Comparison of ENCODE assay signal across 8 cellular contexts in the genomic region with DNA sequence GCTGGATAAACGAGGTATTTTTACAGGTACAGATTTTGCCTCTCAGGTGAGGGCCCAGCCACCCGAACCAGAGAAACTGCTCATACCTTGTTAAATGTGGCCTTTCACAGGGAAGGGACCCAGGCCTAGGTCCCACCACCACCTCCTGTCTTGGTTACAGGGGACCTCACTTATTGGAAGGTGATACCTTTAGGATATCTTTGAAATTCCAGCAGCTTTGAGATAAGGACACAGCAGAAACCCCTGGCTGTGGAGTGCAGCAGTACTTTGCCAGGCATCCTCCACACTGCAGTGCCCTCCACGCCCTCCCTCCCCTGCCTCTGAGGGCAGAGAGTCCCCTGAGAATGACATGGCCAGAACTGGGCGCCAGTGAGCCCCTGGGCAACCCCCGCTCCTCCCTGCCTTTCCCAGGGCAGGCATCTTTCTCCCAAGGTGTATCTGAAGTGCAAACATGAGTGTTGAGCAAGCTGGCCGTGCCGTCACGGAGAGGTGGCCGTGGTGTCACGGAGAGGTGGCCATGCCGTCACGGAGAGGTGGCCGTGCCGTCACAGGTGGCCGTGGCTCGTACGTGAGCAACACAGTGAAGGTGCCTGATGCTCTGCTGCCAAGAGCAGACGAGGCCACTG.
DNase-seq lines count a peak whose midpoint lies in the region; ATAC-seq and TF ChIP-seq lines count a peak whose summit lies in the region.

No MANE protein-coding gene starts in this region.

- peak overlapping the region in 3 of 5 donors; percentile 60 to 77 (median 77) for H3K27ac ChIP-seq in adrenal gland
- H3K27ac ChIP-seq in sigmoid colon, result peak overlapping the region; percentile 22 to 76 (median 63)

- H3K4me3 ChIP-seq in adrenal gland, result no peak overlapping the region
- H3K4me3 ChIP-seq in sigmoid colon, result no peak overlapping the region

- ATAC-seq in GM19035 (IDR thresholded peaks at IDR 0.05; ENCODE audit: unreplicated experiment), result peak; percentile 9
- peak; percentile 26 for ATAC-seq in HG03135 (IDR thresholded peaks at IDR 0.05; ENCODE audit: unreplicated experiment)
- ATAC-seq in HG03469 (IDR thresholded peaks at IDR 0.05; ENCODE audit: unreplicated experiment), result no peak

- TF ChIP-seq CTCF in adrenal gland (IDR thresholded peaks at IDR 0.05) (no peak), sigmoid colon (IDR thresholded peaks at IDR 0.05) (no peak)

- TF ChIP-seq POLR2A in adrenal gland (IDR thresholded peaks at IDR 0.05), result no peak
- no peak for TF ChIP-seq POLR2A in sigmoid colon (IDR thresholded peaks at IDR 0.05)

- DNase-seq in adrenal gland, result peak in 1 of 7 donors; percentile 20
- peak; percentile 58 for DNase-seq in sigmoid colon
- no peak for DNase-seq in DMS79 treated with DMSO at 0.1 percent for 48 hours (lab: John Stamatoyannopoulos, UW)
- no peak for DNase-seq in head of caudate nucleus
- no peak for DNase-seq in putamen (ENCODE audit: low spot score)

- no peaks in the 10 kb centered on the region for H3K9me3 ChIP-seq in adrenal gland (replicated peaks in 1 of 3)
- H3K9me3 ChIP-seq in sigmoid colon, result no peaks in the 10 kb centered on the region

- no peaks in the 10 kb centered on the region for H3K27me3 ChIP-seq in adrenal gland
- H3K27me3 ChIP-seq in sigmoid colon, result no peaks in the 10 kb centered on the region

- H3K36me3 ChIP-seq in adrenal gland (replicated peaks in 1 of 2), result no peaks in the 10 kb centered on the region
- no peaks in the 10 kb centered on the region for H3K36me3 ChIP-seq in sigmoid colon

- peaks cover 8 to 16% of the 10 kb centered on the region in 2 donors for H3K4me1 ChIP-seq in adrenal gland (replicated peaks in 1 of 2)
- H3K4me1 ChIP-seq in sigmoid colon, result peaks cover 0 to 56% (median 45%) of the 10 kb centered on the region in 4 donors

- TF ChIP-seq EP300 in sigmoid colon (IDR thresholded peaks at IDR 0.05), result no peak

- intact Hi-C loops in adrenal gland (cut with DNase I), result no loop called here
- intact Hi-C loops in sigmoid colon (cut with DNase I), result loop anchor here (5.0 kb wide), 2 partner anchors 70 to 85 kb away; no protein-coding TSS in a partner anchor
- intact Hi-C loops in head of caudate nucleus (cut with DNase I), result no loop called here

- 85 to 93% (median 92%) methylated on average over 13 to 18 of the region's 18 CpGs for WGBS in adrenal gland, 4 donors
- 92 to 95% methylated on average over 18 of the region's 18 CpGs for WGBS in sigmoid colon, 2 donors
